In the genomic region with DNA sequence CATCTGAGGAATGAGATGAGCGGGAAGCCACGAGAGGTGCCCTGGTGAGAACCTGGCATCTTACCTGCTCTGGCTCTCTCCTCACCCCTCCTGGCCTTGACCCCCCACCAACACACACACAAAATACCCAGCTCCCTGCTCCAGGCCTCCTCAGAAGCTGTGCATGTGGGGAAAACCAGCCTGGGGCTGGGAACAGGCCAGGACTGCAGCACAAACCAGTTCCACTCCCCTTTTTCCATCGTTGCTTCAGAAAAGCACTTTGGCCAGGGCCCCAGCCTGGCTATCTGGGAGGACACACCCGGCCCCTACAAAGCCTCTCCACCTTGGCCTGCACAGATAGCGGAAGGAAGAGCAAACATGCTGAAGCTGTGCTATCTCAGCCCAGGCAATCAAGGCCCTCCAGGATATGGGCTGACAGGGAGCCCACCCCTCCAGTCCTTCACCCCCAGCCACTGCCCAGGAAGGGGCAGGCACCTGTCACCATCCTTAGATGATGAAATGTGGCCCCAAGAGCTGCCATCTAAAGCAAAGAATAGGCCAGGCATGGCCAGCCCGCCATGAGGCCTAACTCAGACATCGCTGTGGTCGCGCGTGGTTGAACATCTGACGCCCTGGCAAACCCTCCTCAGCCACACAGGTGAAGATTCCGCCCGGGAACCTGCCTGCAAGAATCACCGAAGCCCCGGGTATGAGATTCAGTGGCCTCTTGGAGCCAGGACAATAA, we compare ENCODE assay signal across 10 cellular contexts. TPM values are rescaled to one million over a fixed set of nuclear protein-coding genes. Genes with fewer than 3 reads are reported as not detected.
DNase-seq lines count a peak whose midpoint lies in the region; FAIRE-seq and TF ChIP-seq lines count a peak whose summit lies in the region.
"Had no signal": no experiment of that assay in that cellular context is flagged by ENCODE, and none has a peak within 500 bp of the region (broad histone marks: within the 10 kb centered on the region; RNA-seq: fewer than 3 reads in every experiment).

No MANE protein-coding gene starts in this region.

- H2BK20ac ChIP-seq in H1 (ENCODE audit: low read length) = no peak overlapping the region

- H3K27me3 Mint-ChIP-seq in CD4-positive, alpha-beta memory T cell = no peaks in the 10 kb centered on the region

- peaks cover 14% of the 10 kb centered on the region; the same call in 1 of the 2 replicates for H3K23me2 ChIP-seq in H1 (ENCODE audit: low read depth, low read length)

- H3K14ac ChIP-seq in H1 (ENCODE audit: insufficient read length) = no peak overlapping the region

- FAIRE-seq in H1 (lab: Jason Lieb, UNC) = no peak

- H2AK5ac ChIP-seq in H1 (ENCODE audit: low read depth, low read length) = peak overlapping the region; percentile 61; the same call in 1 of the 2 replicates

- H3K27me3 ChIP-seq in CD4-positive, alpha-beta memory T cell (ENCODE audit: insufficient read depth, low read length) = no peaks in the 10 kb centered on the region
- H3K27me3 ChIP-seq in H1 (replicated peaks in 1 of 4; ENCODE audit: control insufficient read depth in 3 of 4, extremely low read depth in 1 of 4, insufficient read depth in 3 of 4, low read length in 3 of 4) = no peaks in the 10 kb centered on the region
- H3K27me3 ChIP-seq in neutrophil = no peaks in the 10 kb centered on the region
- no peaks in the 10 kb centered on the region for H3K27me3 ChIP-seq in SK-N-SH (ENCODE audit: insufficient read depth)

- no TSS peak for BruUV-seq in OCI-LY7 (replicated peaks; lab: Mats Ljungman, UMichigan)

- no peak overlapping the region for H2BK12ac ChIP-seq in H1 (ENCODE audit: low read depth, low read length)

- H3K27ac Mint-ChIP-seq in CD4-positive, alpha-beta memory T cell = peak overlapping the region; percentile 53 to 88 (median 81)

- peaks cover 50% of the 10 kb centered on the region for H3K79me1 ChIP-seq in H1 (ENCODE audit: low read depth, low read length)

- no peak overlapping the region for H2BK15ac ChIP-seq in H1 (ENCODE audit: low read length)

- no peak for TF ChIP-seq RAD21 in H1 (IDR thresholded peaks at IDR 0.05 in 1 of 2, conservative IDR thresholded peaks at IDR 0.05 in 1 of 2; ENCODE audit: low read depth in 2 of 2, low read length in 2 of 2)
- TF ChIP-seq RAD21 in SK-N-SH (IDR thresholded peaks at IDR 0.05; ENCODE audit: low read length) = no peak

- CTCF ChIA-PET in CD4-positive, alpha-beta memory T cell (lab: Charles Lee; ENCODE audit: partially characterized antibody) = no interaction called here
- CTCF ChIA-PET in OCI-LY7 (lab: Charles Lee; ENCODE audit: unreplicated experiment) = no interaction called here
- CTCF ChIA-PET in H1 (lab: Charles Lee; ENCODE audit: partially characterized antibody) = interaction anchor here (1.0 to 2.2 kb wide), 5 partner anchors 12 to 344 kb away, joined by 3 to 6 read pairs (median 4); no protein-coding TSS in a partner anchor
- CTCF ChIA-PET in SK-N-SH (lab: Yijun Ruan, JAX) = interaction anchor here (0.8 to 2.3 kb wide), 3 partner anchors 11 to 65 kb away, joined by 3 to 6 read pairs (median 3); no protein-coding TSS in a partner anchor

- intact Hi-C loops in CD4-positive, alpha-beta memory T cell (cut with micrococcal nuclease) = no loop called here
- intact Hi-C loops in OCI-LY7 (cut with micrococcal nuclease; ENCODE audit: unreplicated experiment) = no loop called here

- no peak overlapping the region for H2BK120ac ChIP-seq in H1 (replicated peaks; ENCODE audit: low read depth, low read length)

- H3K36me3 ChIP-seq in CD4-positive, alpha-beta memory T cell (ENCODE audit: insufficient read depth, low read length) = no peaks in the 10 kb centered on the region
- H3K36me3 ChIP-seq in OCI-LY7 (ENCODE audit: insufficient read depth, low read length) = peaks cover 30% of the 10 kb centered on the region
- H3K36me3 ChIP-seq in H1 (ENCODE audit: control insufficient read depth in 2 of 4, insufficient read depth in 4 of 4, low read length in 3 of 4) = no peaks in the 10 kb centered on the region; a peak in 1 of 8 replicates
- peaks cover 90% of the 10 kb centered on the region for H3K36me3 ChIP-seq in neutrophil
- peaks cover 9 to 20% of the 10 kb centered on the region in 2 experiments for H3K36me3 ChIP-seq in SK-N-SH (replicated peaks in 1 of 2; ENCODE audit: control insufficient read depth in 1 of 2, insufficient read depth in 2 of 2, low read length in 1 of 2)

- no peak overlapping the region for H3K4ac ChIP-seq in H1 (replicated peaks; ENCODE audit: insufficient read length, low read depth, low read length)

- no peak for TF ChIP-seq EP300 in H1 (IDR thresholded peaks at IDR 0.05; ENCODE audit: borderline replicate concordance in 1 of 2, low read depth in 2 of 2, low read length in 2 of 2)
- TF ChIP-seq EP300 in SK-N-SH (IDR thresholded peaks at IDR 0.05; ENCODE audit: borderline replicate concordance in 1 of 2, low read depth in 1 of 2, low read length in 1 of 2) = no peak

- TF ChIP-seq POLR2A in H1 (IDR thresholded peaks at IDR 0.05; ENCODE audit: control extremely low read depth in 1 of 2, low read depth in 2 of 2, low read length in 2 of 2) = no peak

- H4K5ac ChIP-seq in H1 (ENCODE audit: insufficient read length, low read depth, low read length) = no peak overlapping the region

- no peak overlapping the region for H3K4me3 Mint-ChIP-seq in CD4-positive, alpha-beta memory T cell
- H3K4me3 Mint-ChIP-seq: HFFc6 had no signal

- H3K27ac ChIP-seq in CD4-positive, alpha-beta memory T cell (ENCODE audit: low read depth, low read length) = no peak overlapping the region
- H3K27ac ChIP-seq in OCI-LY7 (ENCODE audit: low read depth, low read length, poor library complexity, severe bottlenecking) (peak overlapping the region; percentile 31), H1 (ENCODE audit: low read depth, low read length) (0 out of 2 replicates have a peak overlapping the region, but pooled peaks have one; percentile 5), neutrophil (peak overlapping the region; percentile 46), SK-N-SH (ENCODE audit: low read depth in 2 of 2, low read length in 1 of 2) (peak overlapping the region in 1 of 2 experiments; percentile 24; a peak in 1 of 4 replicates)

- peaks cover 0 to 7% of the 10 kb centered on the region in 2 donors for H3K36me3 Mint-ChIP-seq in CD4-positive, alpha-beta memory T cell

- no peak overlapping the region for H3K56ac ChIP-seq in H1 (replicated peaks; ENCODE audit: insufficient read length, low read depth, low read length)

- peaks cover 0 to 5% (median 0%) of the 10 kb centered on the region in 8 donors for H3K9me3 Mint-ChIP-seq in CD4-positive, alpha-beta memory T cell
- H3K9me3 Mint-ChIP-seq: HFFc6 had no signal

- H3K23ac ChIP-seq in H1 (ENCODE audit: insufficient read length) = no peak overlapping the region

- POLR2A ChIA-PET in CD4-positive, alpha-beta memory T cell (lab: Charles Lee; ENCODE audit: partially characterized antibody) = no interaction called here
- POLR2A ChIA-PET in OCI-LY7 (lab: Charles Lee) (interaction anchor here (0.5 kb wide), 1 partner anchor 79 kb away, joined by 3 read pairs; no protein-coding TSS in a partner anchor), H1 (lab: Charles Lee; ENCODE audit: partially characterized antibody) (interaction anchor here (0.7 to 1.8 kb wide), 3 partner anchors 10 to 280 kb away, joined by 3 to 5 read pairs (median 3); partner anchors contain the start of gene PATZ1), SK-N-SH (lab: Yijun Ruan, JAX) (no interaction called here)

- no peaks in the 10 kb centered on the region for H3K9me2 ChIP-seq in OCI-LY7 (ENCODE audit: insufficient read depth, low read length)
- no peaks in the 10 kb centered on the region for H3K9me2 ChIP-seq in SK-N-SH

- H3K9ac ChIP-seq in H1 (replicated peaks in 1 of 4; ENCODE audit: extremely low read depth in 1 of 4, low read depth in 3 of 4, low read length in 3 of 4) (no peak overlapping the region), SK-N-SH (no peak overlapping the region)

- peak overlapping the region; percentile 24; the same call in 1 of the 2 replicates for H3K18ac ChIP-seq in H1 (ENCODE audit: extremely low read depth, low read length)

- H3K4me1 Mint-ChIP-seq in CD4-positive, alpha-beta memory T cell = peaks cover 21 to 67% (median 33%) of the 10 kb centered on the region in 4 donors

- no peak overlapping the region for H4K91ac ChIP-seq in H1 (replicated peaks; ENCODE audit: insufficient read length, low read length)

- H2BK5ac ChIP-seq in H1 (ENCODE audit: low read depth, low read length) = peak overlapping the region; percentile 52

- H2AFZ ChIP-seq in OCI-LY7 (ENCODE audit: low read length) = no peak overlapping the region
- H2AFZ ChIP-seq in H1 (ENCODE audit: low read length) = no peak overlapping the region
- no peak overlapping the region for H2AFZ ChIP-seq in SK-N-SH (ENCODE audit: low read depth)

- H3F3A ChIP-seq in SK-N-SH (replicated peaks; ENCODE audit: insufficient read depth) = no peaks in the 10 kb centered on the region

- H3K4me3 ChIP-seq in CD4-positive, alpha-beta memory T cell (ENCODE audit: low read length in 2 of 2) = no peak overlapping the region
- no peak overlapping the region for H3K4me3 ChIP-seq in OCI-LY7 (ENCODE audit: low read depth, low read length, poor library complexity, severe bottlenecking)
- H3K4me3 ChIP-seq in H1 (ENCODE audit: extremely low read depth in 1 of 4, insufficient read depth in 2 of 4, low read depth in 3 of 4, low read length in 4 of 4) = no peak overlapping the region
- H3K4me3 ChIP-seq in neutrophil (ENCODE audit: low read depth in 1 of 2, low read length in 1 of 2) = no peak overlapping the region
- no peak overlapping the region for H3K4me3 ChIP-seq in SK-N-SH (ENCODE audit: low read depth in 2 of 2, low read length in 1 of 2)

- no peak overlapping the region for H4K8ac ChIP-seq in H1 (ENCODE audit: extremely low read depth, insufficient read depth, low read length)

- H3K4me1 ChIP-seq in CD4-positive, alpha-beta memory T cell (ENCODE audit: insufficient read depth, low read length) = peaks cover 46% of the 10 kb centered on the region
- H3K4me1 ChIP-seq in OCI-LY7 (ENCODE audit: insufficient read depth, low read length, poor library complexity, severe bottlenecking) (peaks cover 49% of the 10 kb centered on the region), H1 (replicated peaks in 1 of 4; ENCODE audit: control insufficient read depth in 3 of 4, insufficient read depth in 4 of 4, low read length in 3 of 4) (peaks cover 5 to 51% (median 37%) of the 10 kb centered on the region in 4 experiments), neutrophil (ENCODE audit: control insufficient read depth in 1 of 2, insufficient read depth in 1 of 2, low read depth in 1 of 2, low read length in 1 of 2) (peaks cover 31 to 34% of the 10 kb centered on the region in 2 experiments), SK-N-SH (ENCODE audit: control insufficient read depth in 1 of 2, insufficient read depth in 2 of 2, low read depth in 1 of 2, low read length in 1 of 2) (peaks cover 0 to 71% of the 10 kb centered on the region in 2 experiments; a peak in 1 of 4 replicates)

- no peaks in the 10 kb centered on the region for H4K20me1 ChIP-seq in OCI-LY7 (ENCODE audit: insufficient read depth, low read length)
- peaks cover 15 to 51% of the 10 kb centered on the region in 2 experiments for H4K20me1 ChIP-seq in H1 (replicated peaks in 1 of 2; ENCODE audit: control insufficient read depth in 1 of 2, insufficient read depth in 2 of 2, low read length in 2 of 2)
- peaks cover 66% of the 10 kb centered on the region for H4K20me1 ChIP-seq in SK-N-SH (ENCODE audit: insufficient read depth)

- no peaks in the 10 kb centered on the region for H3K9me3 ChIP-seq in CD4-positive, alpha-beta memory T cell (ENCODE audit: control insufficient read depth in 1 of 2, low read length in 2 of 2)
- H3K9me3 ChIP-seq in OCI-LY7 (ENCODE audit: low read length) = no peaks in the 10 kb centered on the region
- H3K9me3 ChIP-seq in H1 (ENCODE audit: insufficient read depth in 2 of 2, low read depth in 1 of 2, low read length in 1 of 2) = no peaks in the 10 kb centered on the region
- no peaks in the 10 kb centered on the region for H3K9me3 ChIP-seq in neutrophil
- H3K9me3 ChIP-seq in SK-N-SH = no peaks in the 10 kb centered on the region

- no peak for DNase-seq in CD4-positive, alpha-beta memory T cell
- DNase-seq in OCI-LY7 (ENCODE audit: low spot score) (peak; percentile 24), H1 (ENCODE audit: low read depth in 1 of 2, low spot score in 2 of 2) (no peak), SK-N-SH (no peak), globus pallidus (ENCODE audit: low spot score) (no peak)
- no peak for DNase-seq in activated CD4-positive, CD25-positive, alpha-beta regulatory T cell (lab: John Stamatoyannopoulos, UW)
- DNase-seq in stimulated activated CD4-positive, alpha-beta T cell treated with anti-CD3 and anti-CD28 coated beads, Interleukin-1b, Interleukin-23, amount 100 ng/mL, for 48 hours = no peak
- DNase-seq: HFFc6, NCI-H1105 treated with DMSO at 0.1 percent for 48 hours had no signal

- H3K4me2 ChIP-seq in OCI-LY7 (ENCODE audit: low read length) (peak overlapping the region; percentile 43), H1 (ENCODE audit: insufficient read depth in 1 of 2, low read depth in 2 of 2, low read length in 2 of 2) (peak overlapping the region; percentile 40 to 60), SK-N-SH (no peak overlapping the region)

- H3K79me2 ChIP-seq in OCI-LY7 (ENCODE audit: insufficient read depth, low read depth, low read length) (peaks cover 25% of the 10 kb centered on the region; the same call in 1 of the 2 replicates), H1 (ENCODE audit: control insufficient read depth in 1 of 2, insufficient read depth in 2 of 2, low read length in 2 of 2) (peaks cover 0 to 67% of the 10 kb centered on the region in 2 experiments; a peak in 2 of 4 replicates), SK-N-SH (ENCODE audit: insufficient read depth) (peaks cover 80% of the 10 kb centered on the region)

- 91% methylated on average over 15 of the region's 15 CpGs; no CpG with 5 or more reads in 1 of the 2 experiments for WGBS in H1 (ENCODE audit: extremely low coverage in 1 of 2, insufficient coverage in 1 of 2, insufficient read length in 1 of 2, insufficient replicate concordance in 2 of 2, low coverage in 1 of 2, low lambda C conversion rate in 2 of 2, missing lambda C conversion rate in 1 of 2), 2 experiments
- WGBS in SK-N-SH (ENCODE audit: low lambda C conversion rate) = 92% methylated on average over 11 of the region's 15 CpGs

- no peak for TF ChIP-seq CTCF in OCI-LY7 (conservative IDR thresholded peaks at IDR 0.05; ENCODE audit: low read length)
- TF ChIP-seq CTCF in H1 (IDR thresholded peaks at IDR 0.05; ENCODE audit: control extremely low read depth in 1 of 3, insufficient read depth in 1 of 3, low read depth in 1 of 3, low read length in 3 of 3) = no peak
- no peak for TF ChIP-seq CTCF in neutrophil (IDR thresholded peaks at IDR 0.05)
- no peak for TF ChIP-seq CTCF in SK-N-SH (IDR thresholded peaks at IDR 0.05)

RNA-seq across cellular contexts. Expression of gene PISD, which starts 35.4 kb away (rescaled TPM):
- total RNA-seq in CD4-positive, alpha-beta memory T cell = 10 to 100 TPM; 34.3 to 35.4 TPM
- polyA plus RNA-seq in CD4-positive, alpha-beta memory T cell = 10 to 100 TPM; 16.7 to 27.3 TPM
- total RNA-seq in OCI-LY7 (2014; rRNA removed; shearing (Covaris generic)) = 21.5 and 25.7 TPM in 2 replicates
- total RNA-seq in OCI-LY7 (2022) = 39.4 and 51.9 TPM in 2 replicates
- total RNA-seq in H1 (2021; fragmentation: NEBNext Ultra II Directional; extraction: Animal tissue kit (Norgen Biotek cat#: 25700)) = 46.0 and 47.8 TPM in 2 replicates
- 48.2 and 74.5 TPM in 2 replicates for polyA plus RNA-seq in H1 (2011; rRNA removed)
- 50.7 TPM for polyA plus RNA-seq in H1 (2011; cell fraction: cytosol; rRNA removed)
- polyA plus RNA-seq in H1 (2011; cell fraction: nucleus; rRNA removed) = 82.6 TPM
- polyA plus RNA-seq in H1 (2012, experiment 1 of 2) = 28.1 to 40.3 TPM (median 36.9 TPM) in 4 replicates
- polyA plus RNA-seq in H1 (2012, experiment 2 of 2) = 32.5 TPM
- polyA plus RNA-seq in H1 (2013, experiment 1 of 2) = 35.2 TPM
- 34.6 TPM for polyA plus RNA-seq in H1 (2013, experiment 2 of 2)
- polyA minus RNA-seq in H1 (2011; rRNA and poly(A)+ RNA removed) = 25.0 and 35.5 TPM in 2 replicates
- 30.1 TPM for polyA minus RNA-seq in H1 (2011; cell fraction: cytosol; rRNA and poly(A)+ RNA removed)
- 29.5 TPM for polyA minus RNA-seq in H1 (2011; cell fraction: nucleus; rRNA and poly(A)+ RNA removed)
- polyA plus RNA-seq in SK-N-SH (2012; rRNA removed) = 34.9 and 41.4 TPM in 2 replicates
- polyA plus RNA-seq in SK-N-SH (2012; cell fraction: cytosol; rRNA removed) = 16.3 and 23.2 TPM in 2 replicates
- 105 and 113 TPM in 2 replicates for polyA plus RNA-seq in SK-N-SH (2012; cell fraction: nucleus; rRNA removed)

Comparison
In these comparisons a context has a peak if more than half of its experiments do, and no peak if none do; other contexts are left out.
1. CTCF ChIA-PET loops: an anchor here in H1 (1.0 to 2.2 kb wide) and SK-N-SH (0.8 to 2.3 kb wide); none called in CD4-positive, alpha-beta memory T cell and OCI-LY7.
2. POLR2A ChIA-PET loops: an anchor here in OCI-LY7 (0.5 kb wide) and H1 (0.7 to 1.8 kb wide); none called in CD4-positive, alpha-beta memory T cell and SK-N-SH.